Comparison of ENCODE assay signal across 1 cellular context in genomic region chr14:102683399-102684275, GRCh38.
TF ChIP-seq lines count a peak whose summit lies in the region.

No MANE protein-coding gene starts in this region.

TF ChIP-seq in HepG2, 621 proteins besides CTCF, POLR2A, EP300 and RAD21 (continued from another document):
- TF ChIP-seq ZNF275 (CRISPR knock-in tag; IDR thresholded peaks at IDR 0.05; ENCODE audit: borderline replicate concordance) (0 out of 2 replicates have a peak, but pooled peaks have one; percentile 27), MED13 (CRISPR knock-in tag; IDR thresholded peaks at IDR 0.05) (no peak), MLXIP (CRISPR knock-in tag; IDR thresholded peaks at IDR 0.05; ENCODE audit: borderline replicate concordance) (no peak), ZSCAN30 (CRISPR knock-in tag; IDR thresholded peaks at IDR 0.05) (no peak), ZNF331 (CRISPR knock-in tag; IDR thresholded peaks at IDR 0.05) (peak; percentile 44; the same call in 1 of the 2 replicates), STAT6 (CRISPR knock-in tag; IDR thresholded peaks at IDR 0.05; ENCODE audit: borderline replicate concordance) (no peak), ZNF816 (CRISPR knock-in tag; IDR thresholded peaks at IDR 0.05; ENCODE audit: borderline replicate concordance) (0 out of 2 replicates have a peak, but pooled peaks have one; percentile 71), NR2F6 (IDR thresholded peaks at IDR 0.05) (no peak), NR2F6 (CRISPR knock-in tag; IDR thresholded peaks at IDR 0.05) (no peak; the same call in 1 of the 2 replicates), ZNF644 (CRISPR knock-in tag; IDR thresholded peaks at IDR 0.05; ENCODE audit: low read depth) (no peak), ZNF136 (CRISPR knock-in tag; IDR thresholded peaks at IDR 0.05; ENCODE audit: low read depth) (no peak), ZNF704 (CRISPR knock-in tag; IDR thresholded peaks at IDR 0.05; ENCODE audit: borderline replicate concordance) (no peak), ZNF337 (CRISPR knock-in tag; IDR thresholded peaks at IDR 0.05; ENCODE audit: borderline replicate concordance, low read depth) (0 out of 2 replicates have a peak, but pooled peaks have one; percentile 52), ZNF446 (CRISPR knock-in tag; IDR thresholded peaks at IDR 0.05) (no peak), ATF7-NPFF (CRISPR knock-in tag; IDR thresholded peaks at IDR 0.05; ENCODE audit: low read depth) (peak; percentile 72), ZBTB42 (CRISPR knock-in tag; IDR thresholded peaks at IDR 0.05) (peak; percentile 80; the same call in 1 of the 2 replicates), ZNF549 (CRISPR knock-in tag; IDR thresholded peaks at IDR 0.05) (no peak), HINFP (CRISPR knock-in tag; IDR thresholded peaks at IDR 0.05; ENCODE audit: low read depth) (no peak; the same call in 1 of the 2 replicates), ZFP1 (CRISPR knock-in tag; IDR thresholded peaks at IDR 0.05) (no peak), ZNF605 (CRISPR knock-in tag; IDR thresholded peaks at IDR 0.05) (peak; percentile 74; the same call in 1 of the 2 replicates), THAP11 (CRISPR knock-in tag; IDR thresholded peaks at IDR 0.05) (peak; percentile 47; the same call in 1 of the 2 replicates), RFX5 (IDR thresholded peaks at IDR 0.05; ENCODE audit: low read depth, low read length) (no peak), KLF16 (CRISPR knock-in tag; IDR thresholded peaks at IDR 0.05) (0 out of 4 replicates have a peak, but pooled peaks of 1 of the 2 experiments have one; percentile 37), SUZ12 (IDR thresholded peaks at IDR 0.05; ENCODE audit: low read depth, low read length) (no peak)
- TF ChIP-seq, protein P1, sequence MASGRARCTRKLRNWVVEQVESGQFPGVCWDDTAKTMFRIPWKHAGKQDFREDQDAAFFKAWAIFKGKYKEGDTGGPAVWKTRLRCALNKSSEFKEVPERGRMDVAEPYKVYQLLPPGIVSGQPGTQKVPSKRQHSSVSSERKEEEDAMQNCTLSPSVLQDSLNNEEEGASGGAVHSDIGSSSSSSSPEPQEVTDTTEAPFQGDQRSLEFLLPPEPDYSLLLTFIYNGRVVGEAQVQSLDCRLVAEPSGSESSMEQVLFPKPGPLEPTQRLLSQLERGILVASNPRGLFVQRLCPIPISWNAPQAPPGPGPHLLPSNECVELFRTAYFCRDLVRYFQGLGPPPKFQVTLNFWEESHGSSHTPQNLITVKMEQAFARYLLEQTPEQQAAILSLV (CRISPR knock-in tag; IDR thresholded peaks at IDR 0.05; ENCODE audit: borderline replicate concordance), result no peak
- TF ChIP-seq, protein P2, sequence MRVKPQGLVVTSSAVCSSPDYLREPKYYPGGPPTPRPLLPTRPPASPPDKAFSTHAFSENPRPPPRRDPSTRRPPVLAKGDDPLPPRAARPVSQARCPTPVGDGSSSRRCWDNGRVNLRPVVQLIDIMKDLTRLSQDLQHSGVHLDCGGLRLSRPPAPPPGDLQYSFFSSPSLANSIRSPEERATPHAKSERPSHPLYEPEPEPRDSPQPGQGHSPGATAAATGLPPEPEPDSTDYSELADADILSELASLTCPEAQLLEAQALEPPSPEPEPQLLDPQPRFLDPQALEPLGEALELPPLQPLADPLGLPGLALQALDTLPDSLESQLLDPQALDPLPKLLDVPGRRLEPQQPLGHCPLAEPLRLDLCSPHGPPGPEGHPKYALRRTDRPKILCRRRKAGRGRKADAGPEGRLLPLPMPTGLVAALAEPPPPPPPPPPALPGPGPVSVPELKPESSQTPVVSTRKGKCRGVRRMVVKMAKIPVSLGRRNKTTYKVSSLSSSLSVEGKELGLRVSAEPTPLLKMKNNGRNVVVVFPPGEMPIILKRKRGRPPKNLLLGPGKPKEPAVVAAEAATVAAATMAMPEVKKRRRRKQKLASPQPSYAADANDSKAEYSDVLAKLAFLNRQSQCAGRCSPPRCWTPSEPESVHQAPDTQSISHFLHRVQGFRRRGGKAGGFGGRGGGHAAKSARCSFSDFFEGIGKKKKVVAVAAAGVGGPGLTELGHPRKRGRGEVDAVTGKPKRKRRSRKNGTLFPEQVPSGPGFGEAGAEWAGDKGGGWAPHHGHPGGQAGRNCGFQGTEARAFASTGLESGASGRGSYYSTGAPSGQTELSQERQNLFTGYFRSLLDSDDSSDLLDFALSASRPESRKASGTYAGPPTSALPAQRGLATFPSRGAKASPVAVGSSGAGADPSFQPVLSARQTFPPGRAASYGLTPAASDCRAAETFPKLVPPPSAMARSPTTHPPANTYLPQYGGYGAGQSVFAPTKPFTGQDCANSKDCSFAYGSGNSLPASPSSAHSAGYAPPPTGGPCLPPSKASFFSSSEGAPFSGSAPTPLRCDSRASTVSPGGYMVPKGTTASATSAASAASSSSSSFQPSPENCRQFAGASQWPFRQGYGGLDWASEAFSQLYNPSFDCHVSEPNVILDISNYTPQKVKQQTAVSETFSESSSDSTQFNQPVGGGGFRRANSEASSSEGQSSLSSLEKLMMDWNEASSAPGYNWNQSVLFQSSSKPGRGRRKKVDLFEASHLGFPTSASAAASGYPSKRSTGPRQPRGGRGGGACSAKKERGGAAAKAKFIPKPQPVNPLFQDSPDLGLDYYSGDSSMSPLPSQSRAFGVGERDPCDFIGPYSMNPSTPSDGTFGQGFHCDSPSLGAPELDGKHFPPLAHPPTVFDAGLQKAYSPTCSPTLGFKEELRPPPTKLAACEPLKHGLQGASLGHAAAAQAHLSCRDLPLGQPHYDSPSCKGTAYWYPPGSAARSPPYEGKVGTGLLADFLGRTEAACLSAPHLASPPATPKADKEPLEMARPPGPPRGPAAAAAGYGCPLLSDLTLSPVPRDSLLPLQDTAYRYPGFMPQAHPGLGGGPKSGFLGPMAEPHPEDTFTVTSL (CRISPR knock-in tag; IDR thresholded peaks at IDR 0.05; ENCODE audit: borderline replicate concordance), result peak; percentile 51
- TF ChIP-seq, protein P3, sequence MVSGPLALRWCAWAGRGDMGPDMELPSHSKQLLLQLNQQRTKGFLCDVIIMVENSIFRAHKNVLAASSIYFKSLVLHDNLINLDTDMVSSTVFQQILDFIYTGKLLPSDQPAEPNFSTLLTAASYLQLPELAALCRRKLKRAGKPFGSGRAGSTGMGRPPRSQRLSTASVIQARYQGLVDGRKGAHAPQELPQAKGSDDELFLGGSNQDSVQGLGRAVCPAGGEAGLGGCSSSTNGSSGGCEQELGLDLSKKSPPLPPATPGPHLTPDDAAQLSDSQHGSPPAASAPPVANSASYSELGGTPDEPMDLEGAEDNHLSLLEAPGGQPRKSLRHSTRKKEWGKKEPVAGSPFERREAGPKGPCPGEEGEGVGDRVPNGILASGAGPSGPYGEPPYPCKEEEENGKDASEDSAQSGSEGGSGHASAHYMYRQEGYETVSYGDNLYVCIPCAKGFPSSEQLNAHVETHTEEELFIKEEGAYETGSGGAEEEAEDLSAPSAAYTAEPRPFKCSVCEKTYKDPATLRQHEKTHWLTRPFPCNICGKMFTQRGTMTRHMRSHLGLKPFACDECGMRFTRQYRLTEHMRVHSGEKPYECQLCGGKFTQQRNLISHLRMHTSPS (CRISPR knock-in tag; IDR thresholded peaks at IDR 0.05; ENCODE audit: low read depth), result peak; percentile 89
- TF ChIP-seq, protein P4, sequence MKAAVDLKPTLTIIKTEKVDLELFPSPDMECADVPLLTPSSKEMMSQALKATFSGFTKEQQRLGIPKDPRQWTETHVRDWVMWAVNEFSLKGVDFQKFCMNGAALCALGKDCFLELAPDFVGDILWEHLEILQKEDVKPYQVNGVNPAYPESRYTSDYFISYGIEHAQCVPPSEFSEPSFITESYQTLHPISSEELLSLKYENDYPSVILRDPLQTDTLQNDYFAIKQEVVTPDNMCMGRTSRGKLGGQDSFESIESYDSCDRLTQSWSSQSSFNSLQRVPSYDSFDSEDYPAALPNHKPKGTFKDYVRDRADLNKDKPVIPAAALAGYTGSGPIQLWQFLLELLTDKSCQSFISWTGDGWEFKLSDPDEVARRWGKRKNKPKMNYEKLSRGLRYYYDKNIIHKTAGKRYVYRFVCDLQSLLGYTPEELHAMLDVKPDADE (CRISPR knock-in tag; IDR thresholded peaks at IDR 0.05), result no peak
- TF ChIP-seq, protein P5, sequence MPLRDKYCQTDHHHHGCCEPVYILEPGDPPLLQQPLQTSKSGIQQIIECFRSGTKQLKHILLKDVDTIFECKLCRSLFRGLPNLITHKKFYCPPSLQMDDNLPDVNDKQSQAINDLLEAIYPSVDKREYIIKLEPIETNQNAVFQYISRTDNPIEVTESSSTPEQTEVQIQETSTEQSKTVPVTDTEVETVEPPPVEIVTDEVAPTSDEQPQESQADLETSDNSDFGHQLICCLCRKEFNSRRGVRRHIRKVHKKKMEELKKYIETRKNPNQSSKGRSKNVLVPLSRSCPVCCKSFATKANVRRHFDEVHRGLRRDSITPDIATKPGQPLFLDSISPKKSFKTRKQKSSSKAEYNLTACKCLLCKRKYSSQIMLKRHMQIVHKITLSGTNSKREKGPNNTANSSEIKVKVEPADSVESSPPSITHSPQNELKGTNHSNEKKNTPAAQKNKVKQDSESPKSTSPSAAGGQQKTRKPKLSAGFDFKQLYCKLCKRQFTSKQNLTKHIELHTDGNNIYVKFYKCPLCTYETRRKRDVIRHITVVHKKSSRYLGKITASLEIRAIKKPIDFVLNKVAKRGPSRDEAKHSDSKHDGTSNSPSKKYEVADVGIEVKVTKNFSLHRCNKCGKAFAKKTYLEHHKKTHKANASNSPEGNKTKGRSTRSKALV (CRISPR knock-in tag; IDR thresholded peaks at IDR 0.05), result peak; percentile 96
